In genomic region chr2:238305965-238306679, GRCh38 we compare ENCODE assay signal across 1 cellular context.
TF ChIP-seq lines count a peak whose summit lies in the region.

No MANE protein-coding gene starts in this region.

TF ChIP-seq in GM12878, 131 proteins besides CTCF, POLR2A, EP300 and RAD21 (continued from another document):
- TF ChIP-seq IRF5 (IDR thresholded peaks at IDR 0.05; ENCODE audit: borderline replicate concordance) (no peak), SRF (IDR thresholded peaks at IDR 0.05; ENCODE audit: low read depth in 2 of 2, low read length in 2 of 2) (no peak), STAT3 (IDR thresholded peaks at IDR 0.05; ENCODE audit: low read depth, low read length) (no peak), SIN3A (IDR thresholded peaks at IDR 0.05; ENCODE audit: low read depth, low read length) (no peak), NBN (IDR thresholded peaks at IDR 0.05) (no peak), MTA3 (IDR thresholded peaks at IDR 0.05; ENCODE audit: borderline replicate concordance, low read length) (no peak), ETV6 (conservative IDR thresholded peaks at IDR 0.05 in 1 of 2, IDR thresholded peaks at IDR 0.05 in 1 of 2; ENCODE audit: borderline replicate concordance in 1 of 2, low read depth in 1 of 2) (no peak), NKRF (conservative IDR thresholded peaks at IDR 0.05) (no peak)
